16 cellular contexts compared by ENCODE assay signal in genomic region chr3:177875786-177876476, GRCh38.
DNase-seq lines count a peak whose midpoint lies in the region; ATAC-seq and TF ChIP-seq lines count a peak whose summit lies in the region.
"Had no signal": no experiment of that assay in that cellular context is flagged by ENCODE, and none has a peak within 500 bp of the region (broad histone marks: within the 10 kb centered on the region; RNA-seq: fewer than 3 reads in every experiment).

No MANE protein-coding gene starts in this region.

- H3K56ac ChIP-seq in mesendoderm (ENCODE audit: low read length): peak overlapping the region; percentile 27

- H3K9me3 Mint-ChIP-seq in chondrocyte (ENCODE audit: low read depth): peaks cover 3% of the 10 kb centered on the region

- CTCF ChIA-PET in A673 (lab: Charles Lee): no interaction called here

- H4K5ac ChIP-seq in mesendoderm (ENCODE audit: low read length): no peak overlapping the region

- no peak overlapping the region for H3K18ac ChIP-seq in mesendoderm (ENCODE audit: low read length)

- no peak overlapping the region for H3K4me2 ChIP-seq in mesendoderm (ENCODE audit: low read length)

- no peaks in the 10 kb centered on the region for H3K79me2 ChIP-seq in mesendoderm (ENCODE audit: control insufficient read depth, insufficient read depth, low read length)

- TF ChIP-seq CTCF in A673 (conservative IDR thresholded peaks at IDR 0.05; ENCODE audit: low read depth, low read length) (no peak), chondrocyte (IDR thresholded peaks at IDR 0.05) (no peak)

- no peak overlapping the region for H4K8ac ChIP-seq in mesendoderm (ENCODE audit: low read depth, low read length)

- POLR2A ChIA-PET in A673 (lab: Charles Lee; ENCODE audit: low non-redundant PET): interaction anchor here (0.5 kb wide), 1 partner anchor 1248 kb away, joined by 5 read pairs; no protein-coding TSS in a partner anchor

- no peak overlapping the region for H3K4me3 Mint-ChIP-seq in chondrocyte (ENCODE audit: unreplicated experiment)
- H3K4me3 Mint-ChIP-seq: activated CD4-positive, alpha-beta T cell treated with anti-CD3 and anti-CD28 coated beads, Interleukin-2, amount 10 ng/mL, durations not matched to agents 24 days and 14 days had no signal

- H3K27me3 ChIP-seq in A673 (replicated peaks; ENCODE audit: insufficient read depth, low read depth, low read length, poor library complexity) (no peaks in the 10 kb centered on the region), mesendoderm (ENCODE audit: insufficient read depth, low read length, poor library complexity) (no peaks in the 10 kb centered on the region)
- H3K27me3 ChIP-seq: esophagus muscularis mucosa had no signal

- H3K36me3 Mint-ChIP-seq in chondrocyte (ENCODE audit: low read depth): peaks cover 2% of the 10 kb centered on the region

- DNase-seq in A673 (ENCODE audit: low spot score): peak; percentile 28
- DNase-seq in chondrocyte (ENCODE audit: low spot score): no peak
- peak; percentile 30 for DNase-seq in mesendoderm
- DNase-seq in cerebellar nuclear complex (lab: John Stamatoyannopoulos, UW): no peak
- no peak for DNase-seq in ecto neural progenitor cell (ENCODE audit: low spot score)
- no peak for DNase-seq in stimulated activated CD4-positive, alpha-beta T cell treated with anti-CD3 and anti-CD28 coated beads, Interleukin-2, amount 100 ng/mL, for 24 hours
- DNase-seq: activated CD4-positive, alpha-beta T cell treated with anti-CD3 and anti-CD28 coated beads, Interleukin-2, amount 10 ng/mL, durations not matched to agents 24 days and 14 days; caudate nucleus; GOT3; midbrain; NCI-H345; OCI-M1; stimulated activated CD4-positive, alpha-beta T cell treated with anti-CD3 and anti-CD28 coated beads, Interleukin-2, amount 100 ng/mL, for 48 hours had no signal

- H2BK120ac ChIP-seq in mesendoderm (ENCODE audit: low read depth, low read length): no peak overlapping the region

- H3K4me3 ChIP-seq in A673 (ENCODE audit: low read depth, low read length, poor library complexity, severe bottlenecking): no peak overlapping the region
- no peak overlapping the region for H3K4me3 ChIP-seq in mesendoderm (ENCODE audit: low read length)
- H3K4me3 ChIP-seq: esophagus muscularis mucosa had no signal

- no peaks in the 10 kb centered on the region for H3K79me1 ChIP-seq in mesendoderm (ENCODE audit: low read length)

- peaks cover 21% of the 10 kb centered on the region for H3K4me1 Mint-ChIP-seq in chondrocyte (ENCODE audit: low read depth)
- H3K4me1 Mint-ChIP-seq: activated CD4-positive, alpha-beta T cell treated with anti-CD3 and anti-CD28 coated beads, Interleukin-2, amount 10 ng/mL, durations not matched to agents 24 days and 14 days had no signal

- ATAC-seq in GM19351 (IDR thresholded peaks at IDR 0.05; ENCODE audit: unreplicated experiment) (peak; percentile 51), HG03457 (IDR thresholded peaks at IDR 0.05; ENCODE audit: unreplicated experiment) (no peak)

- H3K27ac ChIP-seq in A673 (ENCODE audit: low read depth, low read length, poor library complexity, severe bottlenecking): no peak overlapping the region
- H3K27ac ChIP-seq in mesendoderm (ENCODE audit: low read depth, low read length): no peak overlapping the region
- H3K27ac ChIP-seq: esophagus muscularis mucosa had no signal

- no peak overlapping the region for H3K4ac ChIP-seq in mesendoderm (ENCODE audit: low read depth, low read length)

- no peak overlapping the region for H2BK5ac ChIP-seq in mesendoderm (ENCODE audit: low read length)

- no peaks in the 10 kb centered on the region for H3K9me3 ChIP-seq in A673 (ENCODE audit: low read depth, low read length, poor library complexity, severe bottlenecking)

- WGBS in mesendoderm (ENCODE audit: extremely low coverage, insufficient coverage, low lambda C conversion rate): no CpG with 5 or more reads among the region's 5 CpGs

- no peak overlapping the region for H2BK15ac ChIP-seq in mesendoderm (replicated peaks; ENCODE audit: low read depth)

- H3K4me1 ChIP-seq in A673 (ENCODE audit: insufficient read depth, low read length, poor library complexity, severe bottlenecking) (no peaks in the 10 kb centered on the region), mesendoderm (ENCODE audit: control insufficient read depth, low read depth, low read length) (peaks cover 4% of the 10 kb centered on the region)
- H3K4me1 ChIP-seq: esophagus muscularis mucosa had no signal

- peak overlapping the region; percentile 9 for H3K27ac Mint-ChIP-seq in chondrocyte (ENCODE audit: unreplicated experiment)
- H3K27ac Mint-ChIP-seq: activated CD4-positive, alpha-beta T cell treated with anti-CD3 and anti-CD28 coated beads, Interleukin-2, amount 10 ng/mL, durations not matched to agents 24 days and 14 days had no signal

- BruUV-seq in A673 (replicated peaks; lab: Mats Ljungman, UMichigan): no TSS peak

- intact Hi-C loops in A673 (cut with micrococcal nuclease; ENCODE audit: unreplicated experiment): no loop called here

- H3K23ac ChIP-seq in mesendoderm (ENCODE audit: low read length): no peak overlapping the region

- H3K9ac ChIP-seq in mesendoderm (ENCODE audit: low read length): no peak overlapping the region

- no peaks in the 10 kb centered on the region for H3K27me3 Mint-ChIP-seq in chondrocyte (ENCODE audit: low read depth)
- H3K27me3 Mint-ChIP-seq: activated CD4-positive, alpha-beta T cell treated with anti-CD3 and anti-CD28 coated beads, Interleukin-2, amount 10 ng/mL, durations not matched to agents 24 days and 14 days had no signal

- no peak overlapping the region for H2AK5ac ChIP-seq in mesendoderm (ENCODE audit: low read length)

- H3K36me3 ChIP-seq in A673 (ENCODE audit: insufficient read depth, low read length, poor library complexity, severe bottlenecking): no peaks in the 10 kb centered on the region
- no peaks in the 10 kb centered on the region for H3K36me3 ChIP-seq in mesendoderm (ENCODE audit: control insufficient read depth, insufficient read depth, low read length)
- H3K36me3 ChIP-seq: esophagus muscularis mucosa had no signal

Comparison
In these comparisons a context has a peak if more than half of its experiments do, and no peak if none do; other contexts are left out.
1. DNase-seq: peak in A673 (single experiment) and mesendoderm (single experiment); none in chondrocyte (single experiment), cerebellar nuclear complex (0 of 2), ecto neural progenitor cell (single experiment) and stimulated activated CD4-positive, alpha-beta T cell treated with anti-CD3 and anti-CD28 coated beads, Interleukin-2, amount 100 ng/mL, for 24 hours (0 of 2).